Comparison of ENCODE assay signal across 31 cellular contexts in genomic region chr7:1440620-1441019, GRCh38.
"Had no signal": no experiment of that assay in that cellular context is flagged by ENCODE, and none has a peak within 500 bp of the region (broad histone marks: within the 10 kb centered on the region; RNA-seq: fewer than 3 reads in every experiment).

No MANE protein-coding gene starts in this region.

- H3K27ac ChIP-seq: adrenal gland, body of pancreas, esophagus muscularis mucosa, foreskin keratinocyte, gastrocnemius medialis, heart left ventricle had no signal

- H3K4me1 ChIP-seq: body of pancreas, foreskin keratinocyte, gastrocnemius medialis, heart left ventricle had no signal

- H3K4me3 ChIP-seq: adrenal gland, body of pancreas, esophagus muscularis mucosa, gastrocnemius medialis, heart left ventricle had no signal

- DNase-seq: activated CD4-positive, alpha-beta memory T cell treated with anti-CD3 and anti-CD28 coated beads for 36 hours; activated CD4-positive, alpha-beta T cell treated with anti-CD3 and anti-CD28 coated beads for 36 hours; activated CD4-positive, alpha-beta T cell treated with anti-CD3 and anti-CD28 coated beads, Interleukin-2, amount 10 ng/mL, durations not matched to agents 24 days and 14 days; activated CD4-positive, CD25-positive, alpha-beta regulatory T cell; activated CD4-positive, CD25-positive, alpha-beta regulatory T cell treated with anti-CD3 and anti-CD28 coated beads, Interleukin-2, amount 50 U/mL, for 72 hours; activated CD8-positive, alpha-beta memory T cell treated with anti-CD3 and anti-CD28 coated beads, Interleukin-2, amount 10 ng/mL, durations not matched to agents 7 days and 5 days; activated CD8-positive, alpha-beta memory T cell treated with anti-CD3 and anti-CD28 coated beads, Interleukin-2, amount 50 U/mL, for 4 hours; activated CD8-positive, alpha-beta T cell treated with anti-CD3 and anti-CD28 coated beads, Interleukin-2, amount 10 ng/mL, durations not matched to agents 7 days and 5 days; activated effector memory CD4-positive, alpha-beta T cell treated with anti-CD3 and anti-CD28 coated beads, Interleukin-2, amount 50 U/mL, for 16 hours; activated naive CD4-positive, alpha-beta T cell treated with anti-CD3 and anti-CD28 coated beads for 36 hours; activated naive CD8-positive, alpha-beta T cell treated with anti-CD3 and anti-CD28 coated beads for 36 hours; activated naive CD8-positive, alpha-beta T cell treated with anti-CD3 and anti-CD28 coated beads, Interleukin-2, amount 50 U/mL, for 24 hours; activated T-cell treated with anti-CD3 and anti-CD28 coated beads, Interleukin-2, amount 50 U/mL, for 1 hour; activated T-cell treated with anti-CD3 and anti-CD28 coated beads, Interleukin-2, amount 50 U/mL, for 48 hours; adrenal gland; amygdala; aorta; body of pancreas; caudate nucleus; cortex of kidney; dermis blood vessel endothelial cell; effector CD4-positive, alpha-beta T cell; effector memory CD8-positive, alpha-beta T cell; erythroblast; foreskin keratinocyte; gastrocnemius medialis; glutamatergic neuron; heart left ventricle; T-helper 17 cell; T1000 had no signal

- ATAC-seq: activated CD4-positive, alpha-beta T cell treated with anti-CD3 and anti-CD28 coated beads for 36 hours; activated CD8-positive, alpha-beta memory T cell treated with anti-CD3 and anti-CD28 coated beads, Interleukin-2, amount 10 ng/mL, durations not matched to agents 7 days and 5 days; activated CD8-positive, alpha-beta T cell treated with anti-CD3 and anti-CD28 coated beads, Interleukin-2, amount 10 ng/mL, durations not matched to agents 7 days and 5 days; activated naive CD8-positive, alpha-beta T cell treated with anti-CD3 and anti-CD28 coated beads, Interleukin-2, amount 50 U/mL, for 24 hours; body of pancreas; effector memory CD8-positive, alpha-beta T cell; foreskin keratinocyte; gastrocnemius medialis; heart left ventricle; T-helper 17 cell had no signal

- H3K9me3 ChIP-seq: adrenal gland, body of pancreas, esophagus muscularis mucosa, gastrocnemius medialis, heart left ventricle had no signal

- H3K36me3 ChIP-seq: gastrocnemius medialis had no signal

- H3K27me3 ChIP-seq: adrenal gland, body of pancreas, esophagus muscularis mucosa, foreskin keratinocyte, gastrocnemius medialis, heart left ventricle had no signal
